8 cellular contexts compared by ENCODE assay signal in the genomic region with DNA sequence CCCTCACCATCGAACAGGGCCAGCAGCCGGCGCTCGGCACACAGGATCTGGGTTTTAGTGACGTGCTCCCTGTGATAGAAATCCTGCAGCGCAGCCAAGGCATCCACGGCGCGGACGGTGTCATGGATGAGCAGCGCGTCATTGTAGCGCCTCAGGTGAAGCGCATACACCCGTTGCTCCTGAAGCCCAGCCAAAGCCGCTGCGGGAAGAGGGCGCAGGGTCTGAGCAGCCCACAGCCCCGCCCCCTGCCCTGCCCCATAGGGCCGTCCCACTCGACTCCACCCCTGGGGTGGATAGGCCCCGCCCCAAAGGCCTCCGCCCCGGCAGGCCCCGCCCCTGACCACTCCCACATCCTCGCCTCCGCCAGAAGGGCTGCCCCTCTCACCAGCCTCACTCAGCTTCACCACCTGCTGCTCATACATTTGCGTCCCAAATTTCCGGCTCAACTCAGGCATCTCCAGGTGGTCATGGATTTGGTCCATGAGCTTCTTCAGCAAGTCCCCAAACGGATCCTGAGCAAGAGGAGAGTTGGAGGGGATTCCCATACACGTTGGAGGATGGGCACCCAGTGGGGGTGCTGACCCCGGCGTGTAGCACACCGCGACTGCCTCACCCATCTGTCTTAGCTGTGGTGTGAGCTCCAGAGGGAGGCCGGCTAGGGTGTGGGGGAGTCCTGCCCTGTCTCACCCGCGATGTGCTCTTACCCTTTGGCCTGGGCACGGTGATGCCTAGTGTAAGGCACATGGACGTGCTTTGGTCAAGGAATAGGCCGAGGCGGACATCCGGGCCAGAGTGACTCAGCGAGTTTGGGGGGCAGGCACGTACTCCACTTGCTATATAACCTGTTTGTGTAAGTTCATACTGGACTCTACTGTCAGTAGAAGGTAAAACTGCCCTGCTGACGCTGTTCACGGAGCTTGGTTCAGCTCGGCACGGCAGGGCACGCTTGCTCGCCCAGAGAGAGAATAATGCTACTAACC. TPM values are rescaled to one million over a fixed set of nuclear protein-coding genes. Genes with fewer than 3 reads are reported as not detected.
DNase-seq lines count a peak whose midpoint lies in the region; ATAC-seq, FAIRE-seq and TF ChIP-seq lines count a peak whose summit lies in the region.

No MANE protein-coding gene starts in this region.

- no peaks in the 10 kb centered on the region for H3K36me3 ChIP-seq in H1 (ENCODE audit: control insufficient read depth in 2 of 4, insufficient read depth in 4 of 4, low read length in 3 of 4)

- ATAC-seq in GM18867 (IDR thresholded peaks at IDR 0.05; ENCODE audit: unreplicated experiment) = peak; percentile 73
- ATAC-seq in HG03135 (IDR thresholded peaks at IDR 0.05; ENCODE audit: unreplicated experiment) = peak; percentile 71

- H4K91ac ChIP-seq in H1 (replicated peaks; ENCODE audit: insufficient read length, low read length) = peak overlapping the region; percentile 97

- H3K4me1 ChIP-seq in H1 (replicated peaks in 1 of 4; ENCODE audit: control insufficient read depth in 3 of 4, insufficient read depth in 4 of 4, low read length in 3 of 4) = peaks cover 0 to 18% (median 11%) of the 10 kb centered on the region in 4 experiments; a peak in 6 of 7 replicates

- H2BK5ac ChIP-seq in H1 (ENCODE audit: low read depth, low read length) = peak overlapping the region; percentile 97

- H3K4ac ChIP-seq in H1 (replicated peaks; ENCODE audit: insufficient read length, low read depth, low read length) = peak overlapping the region; percentile 90

- peak overlapping the region; percentile 90 for H4K8ac ChIP-seq in H1 (ENCODE audit: extremely low read depth, insufficient read depth, low read length)

- peak overlapping the region; percentile 39 to 60 (median 42) for H3K4me3 ChIP-seq in H1 (ENCODE audit: extremely low read depth in 1 of 4, insufficient read depth in 2 of 4, low read depth in 3 of 4, low read length in 4 of 4)

- H3K23ac ChIP-seq in H1 (ENCODE audit: insufficient read length) = no peak overlapping the region

- peak overlapping the region; percentile 95 for H2BK20ac ChIP-seq in H1 (ENCODE audit: low read length)

- peaks cover 43% of the 10 kb centered on the region for H3K27me3 Mint-ChIP-seq in nephron progenitor cell (ENCODE audit: low read depth, poor library complexity)

- H3K27ac ChIP-seq in H1 (ENCODE audit: low read depth, low read length) = peak overlapping the region; percentile 39; the same call in 1 of the 2 replicates

- peak overlapping the region; percentile 24 for H4K5ac ChIP-seq in H1 (ENCODE audit: insufficient read length, low read depth, low read length)

- H3K9ac ChIP-seq in H1 (replicated peaks in 1 of 4; ENCODE audit: extremely low read depth in 1 of 4, low read depth in 3 of 4, low read length in 3 of 4) = peak overlapping the region in 1 of 4 experiments; percentile 24; a peak in 1 of 7 replicates

- H2BK12ac ChIP-seq in H1 (ENCODE audit: low read depth, low read length) = peak overlapping the region; percentile 99

- peak overlapping the region; percentile 89 for H2BK15ac ChIP-seq in H1 (ENCODE audit: low read length)

- no peak overlapping the region for H3K14ac ChIP-seq in H1 (ENCODE audit: insufficient read length)

- H3K23me2 ChIP-seq in H1 (ENCODE audit: low read depth, low read length) = peaks cover 2% of the 10 kb centered on the region; the same call in 1 of the 2 replicates

- H2AK5ac ChIP-seq in H1 (ENCODE audit: low read depth, low read length) = peak overlapping the region; percentile 94; the same call in 1 of the 2 replicates

- H3K36me3 Mint-ChIP-seq in nephron progenitor cell (ENCODE audit: low read depth) = no peaks in the 10 kb centered on the region

- H4K20me1 ChIP-seq in H1 (replicated peaks in 1 of 2; ENCODE audit: control insufficient read depth in 1 of 2, insufficient read depth in 2 of 2, low read length in 2 of 2) = no peaks in the 10 kb centered on the region

- no peaks in the 10 kb centered on the region for H3K9me3 Mint-ChIP-seq in nephron progenitor cell

- no peak for TF ChIP-seq RAD21 in H1 (IDR thresholded peaks at IDR 0.05 in 1 of 2, conservative IDR thresholded peaks at IDR 0.05 in 1 of 2; ENCODE audit: low read depth in 2 of 2, low read length in 2 of 2)

- no peaks in the 10 kb centered on the region for H3K9me3 ChIP-seq in H1 (ENCODE audit: insufficient read depth in 2 of 2, low read depth in 1 of 2, low read length in 1 of 2)

- H3K79me2 ChIP-seq in H1 (ENCODE audit: control insufficient read depth in 1 of 2, insufficient read depth in 2 of 2, low read length in 2 of 2) = no peaks in the 10 kb centered on the region

- H3K79me1 ChIP-seq in H1 (ENCODE audit: low read depth, low read length) = no peaks in the 10 kb centered on the region

- WGBS in H1 (ENCODE audit: extremely low coverage in 1 of 2, insufficient coverage in 1 of 2, insufficient read length in 1 of 2, insufficient replicate concordance in 2 of 2, low coverage in 1 of 2, low lambda C conversion rate in 2 of 2, missing lambda C conversion rate in 1 of 2), 2 experiments = 42% methylated on average over 33 of the region's 51 CpGs; no CpG with 5 or more reads in 1 of the 2 experiments

- peak in 1 of 2 experiments; percentile 47; a peak in 1 of 3 replicates for TF ChIP-seq POLR2A in H1 (IDR thresholded peaks at IDR 0.05; ENCODE audit: control extremely low read depth in 1 of 2, low read depth in 2 of 2, low read length in 2 of 2)

- TF ChIP-seq CTCF in H1 (IDR thresholded peaks at IDR 0.05; ENCODE audit: control extremely low read depth in 1 of 3, insufficient read depth in 1 of 3, low read depth in 1 of 3, low read length in 3 of 3) = no peak
- no peak for TF ChIP-seq CTCF in nephron progenitor cell (IDR thresholded peaks at IDR 0.05)

- TF ChIP-seq EP300 in H1 (IDR thresholded peaks at IDR 0.05; ENCODE audit: borderline replicate concordance in 1 of 2, low read depth in 2 of 2, low read length in 2 of 2) = no peak

- no peak for FAIRE-seq in H1 (lab: Jason Lieb, UNC)
- no peak for FAIRE-seq in RCC 7860 (lab: Jason Lieb, UNC)

- no peak overlapping the region for H3K56ac ChIP-seq in H1 (replicated peaks; ENCODE audit: insufficient read length, low read depth, low read length)

- H3K4me3 Mint-ChIP-seq in nephron progenitor cell = peak overlapping the region; percentile 74

- POLR2A ChIA-PET in H1 (lab: Charles Lee; ENCODE audit: partially characterized antibody) = interaction anchor here (0.9 to 7.2 kb wide), 4 partner anchors 13 to 141 kb away, joined by 4 to 51 read pairs (median 8); a partner anchor contains a TSS

- H2BK120ac ChIP-seq in H1 (replicated peaks; ENCODE audit: low read depth, low read length) = no peak overlapping the region

- peak overlapping the region; percentile 93 for H3K18ac ChIP-seq in H1 (ENCODE audit: extremely low read depth, low read length)

- peak overlapping the region; percentile 51 to 76 for H3K4me2 ChIP-seq in H1 (ENCODE audit: insufficient read depth in 1 of 2, low read depth in 2 of 2, low read length in 2 of 2)

- peak overlapping the region; percentile 77; the same call in 1 of the 2 replicates for H2AFZ ChIP-seq in H1 (ENCODE audit: low read length)

- H3K27me3 ChIP-seq in H1 (replicated peaks in 1 of 4; ENCODE audit: control insufficient read depth in 3 of 4, extremely low read depth in 1 of 4, insufficient read depth in 3 of 4, low read length in 3 of 4) = no peaks in the 10 kb centered on the region

- CTCF ChIA-PET in H1 (lab: Charles Lee; ENCODE audit: partially characterized antibody) = interaction anchor here (1.1 to 39.4 kb wide), 8 partner anchors 8 to 321 kb away, joined by 3 to 1084 read pairs (median 163); a partner anchor contains a TSS

- H3K4me1 Mint-ChIP-seq in nephron progenitor cell = peaks cover 39% of the 10 kb centered on the region

- H3K27ac Mint-ChIP-seq in nephron progenitor cell = no peak overlapping the region

- peak; percentile 96 for DNase-seq in NCI-H748 (lab: John Stamatoyannopoulos, UW; ENCODE audit: unreplicated experiment)
- peak; percentile 88 to 97 (median 89) for DNase-seq in activated CD8-positive, alpha-beta memory T cell treated with anti-CD3 and anti-CD28 coated beads for 48 hours (ENCODE audit: low read depth in 2 of 3, low spot score in 2 of 3)
- DNase-seq in H1 (ENCODE audit: low read depth in 1 of 2, low spot score in 2 of 2) = peak; percentile 84 to 100
- peak; percentile 99 for DNase-seq in nephron progenitor cell
- peak; percentile 74 to 92 (median 88) for DNase-seq in stimulated activated naive CD4-positive, alpha-beta T cell (lab: John Stamatoyannopoulos, UW)
- DNase-seq in RCC 7860 (ENCODE audit: low spot score) = no peak

RNA-seq across cellular contexts. Expression of a gene that starts 4.6 kb away (rescaled TPM):
- 4.4 and 5.6 TPM in 2 replicates for total RNA-seq in H1 (2021; fragmentation: NEBNext Ultra II Directional; extraction: Animal tissue kit (Norgen Biotek cat#: 25700))
- polyA plus RNA-seq in H1 (2011; rRNA removed) = 9.9 and 10.3 TPM in 2 replicates
- 9.7 TPM for polyA plus RNA-seq in H1 (2011; cell fraction: cytosol; rRNA removed)
- polyA plus RNA-seq in H1 (2011; cell fraction: nucleus; rRNA removed) = 7.9 TPM
- polyA plus RNA-seq in H1 (2012, experiment 1 of 2) = 4.3 to 9.4 TPM (median 6.9 TPM) in 4 replicates
- polyA plus RNA-seq in H1 (2012, experiment 2 of 2) = 5.4 TPM
- polyA plus RNA-seq in H1 (2013, experiment 1 of 2) = 6.4 TPM
- polyA plus RNA-seq in H1 (2013, experiment 2 of 2) = 5.9 TPM
- polyA minus RNA-seq in H1 (2011; rRNA and poly(A)+ RNA removed) = 1.0 and 2.4 TPM in 2 replicates
- polyA minus RNA-seq in H1 (2011; cell fraction: cytosol; rRNA and poly(A)+ RNA removed) = 1.5 TPM
- 3.6 TPM for polyA minus RNA-seq in H1 (2011; cell fraction: nucleus; rRNA and poly(A)+ RNA removed)

RNA-seq across cellular contexts. Expression of a gene that starts 9.6 kb away (rescaled TPM):
- total RNA-seq in H1 (2021; fragmentation: NEBNext Ultra II Directional; extraction: Animal tissue kit (Norgen Biotek cat#: 25700)) = 2.5 and 3.9 TPM in 2 replicates
- 6.1 and 7.3 TPM in 2 replicates for polyA plus RNA-seq in H1 (2011; rRNA removed)
- 6.3 TPM for polyA plus RNA-seq in H1 (2011; cell fraction: cytosol; rRNA removed)
- 8.4 TPM for polyA plus RNA-seq in H1 (2011; cell fraction: nucleus; rRNA removed)
- polyA plus RNA-seq in H1 (2012, experiment 1 of 2) = 2.7 to 4.6 TPM (median 3.2 TPM) in 4 replicates
- polyA plus RNA-seq in H1 (2012, experiment 2 of 2) = 3.9 TPM
- 2.5 TPM for polyA plus RNA-seq in H1 (2013, experiment 1 of 2)
- 2.6 TPM for polyA plus RNA-seq in H1 (2013, experiment 2 of 2)
- polyA minus RNA-seq in H1 (2011; rRNA and poly(A)+ RNA removed) = 2.2 and 2.4 TPM in 2 replicates
- polyA minus RNA-seq in H1 (2011; cell fraction: cytosol; rRNA and poly(A)+ RNA removed) = 1.0 TPM
- 2.3 TPM for polyA minus RNA-seq in H1 (2011; cell fraction: nucleus; rRNA and poly(A)+ RNA removed)

RNA-seq across cellular contexts. Expression of a gene that starts 13.3 kb away (rescaled TPM):
- 32.5 and 34.2 TPM in 2 replicates for total RNA-seq in H1 (2021; fragmentation: NEBNext Ultra II Directional; extraction: Animal tissue kit (Norgen Biotek cat#: 25700))
- polyA plus RNA-seq in H1 (2011; rRNA removed) = 40.1 and 52.5 TPM in 2 replicates
- polyA plus RNA-seq in H1 (2011; cell fraction: cytosol; rRNA removed) = 48.0 TPM
- polyA plus RNA-seq in H1 (2011; cell fraction: nucleus; rRNA removed) = 342 TPM
- polyA plus RNA-seq in H1 (2012, experiment 1 of 2) = 29.3 to 46.0 TPM (median 39.5 TPM) in 4 replicates
- polyA plus RNA-seq in H1 (2012, experiment 2 of 2) = 24.5 TPM
- 38.2 TPM for polyA plus RNA-seq in H1 (2013, experiment 1 of 2)
- polyA plus RNA-seq in H1 (2013, experiment 2 of 2) = 33.7 TPM
- polyA minus RNA-seq in H1 (2011; rRNA and poly(A)+ RNA removed) = 17.6 and 21.1 TPM in 2 replicates
- 11.9 TPM for polyA minus RNA-seq in H1 (2011; cell fraction: cytosol; rRNA and poly(A)+ RNA removed)
- polyA minus RNA-seq in H1 (2011; cell fraction: nucleus; rRNA and poly(A)+ RNA removed) = 29.5 TPM

RNA-seq across cellular contexts. Expression of a gene that starts 14.7 kb away (rescaled TPM):
- total RNA-seq in H1 (2021; fragmentation: NEBNext Ultra II Directional; extraction: Animal tissue kit (Norgen Biotek cat#: 25700)) = 0.30 and 0.33 TPM in 2 replicates
- 0.25 and 0.27 TPM in 2 replicates for polyA plus RNA-seq in H1 (2011; rRNA removed)
- 0.39 TPM for polyA plus RNA-seq in H1 (2011; cell fraction: cytosol; rRNA removed)
- polyA plus RNA-seq in H1 (2011; cell fraction: nucleus; rRNA removed) = 1.1 TPM
- 0.27 to 0.55 TPM (median 0.32 TPM) in 4 replicates for polyA plus RNA-seq in H1 (2012, experiment 1 of 2)
- 0.29 TPM for polyA plus RNA-seq in H1 (2012, experiment 2 of 2)
- polyA plus RNA-seq in H1 (2013, experiment 1 of 2) = 0.24 TPM
- polyA plus RNA-seq in H1 (2013, experiment 2 of 2) = 0.20 TPM
- polyA minus RNA-seq in H1 (2011; rRNA and poly(A)+ RNA removed) = 0.15 and 0.16 TPM in 2 replicates
- not detected for polyA minus RNA-seq in H1 (2011; cell fraction: cytosol; rRNA and poly(A)+ RNA removed)
- 0.70 TPM for polyA minus RNA-seq in H1 (2011; cell fraction: nucleus; rRNA and poly(A)+ RNA removed)

RNA-seq across cellular contexts. Expression of a gene that starts 46.9 kb away (rescaled TPM):
- total RNA-seq in H1 (2021; fragmentation: NEBNext Ultra II Directional; extraction: Animal tissue kit (Norgen Biotek cat#: 25700)) = 67.1 and 67.7 TPM in 2 replicates
- 123 and 150 TPM in 2 replicates for polyA plus RNA-seq in H1 (2011; rRNA removed)
- 110 TPM for polyA plus RNA-seq in H1 (2011; cell fraction: cytosol; rRNA removed)
- 81.4 TPM for polyA plus RNA-seq in H1 (2011; cell fraction: nucleus; rRNA removed)
- 70.1 to 88.8 TPM (median 82.2 TPM) in 4 replicates for polyA plus RNA-seq in H1 (2012, experiment 1 of 2)
- polyA plus RNA-seq in H1 (2012, experiment 2 of 2) = 94.1 TPM
- 76.8 TPM for polyA plus RNA-seq in H1 (2013, experiment 1 of 2)
- 72.7 TPM for polyA plus RNA-seq in H1 (2013, experiment 2 of 2)
- 52.5 and 59.7 TPM in 2 replicates for polyA minus RNA-seq in H1 (2011; rRNA and poly(A)+ RNA removed)
- 38.7 TPM for polyA minus RNA-seq in H1 (2011; cell fraction: cytosol; rRNA and poly(A)+ RNA removed)
- polyA minus RNA-seq in H1 (2011; cell fraction: nucleus; rRNA and poly(A)+ RNA removed) = 22.6 TPM
